ENCODE assay signal across 21 cellular contexts in genomic region chr1:169072945-169073725, GRCh38. TPM values are rescaled to one million over a fixed set of nuclear protein-coding genes. Genes with fewer than 3 reads are reported as not detected.
DNase-seq lines count a peak whose midpoint lies in the region; ATAC-seq, FAIRE-seq and TF ChIP-seq lines count a peak whose summit lies in the region.
"Had no signal": no experiment of that assay in that cellular context is flagged by ENCODE, and none has a peak within 500 bp of the region (broad histone marks: within the 10 kb centered on the region; RNA-seq: fewer than 3 reads in every experiment).

No MANE protein-coding gene starts in this region.

- H3K23ac ChIP-seq in H1 (ENCODE audit: insufficient read length): no peak overlapping the region

- peak; percentile 92 for DNase-seq in NCI-H2107 treated with DMSO at 0.1 percent for 48 hours (lab: John Stamatoyannopoulos, UW; ENCODE audit: unreplicated experiment)
- no peak for DNase-seq in NCI-H2107 (lab: John Stamatoyannopoulos, UW)
- DNase-seq in NCI-H187 treated with DMSO at 0.1 percent for 48 hours (lab: John Stamatoyannopoulos, UW): peak; percentile 74
- no peak for DNase-seq in H1 (ENCODE audit: low read depth in 1 of 2, low spot score in 2 of 2)
- DNase-seq in small intestine: peak; percentile 60
- no peak for DNase-seq in T-helper 2 cell treated with Interferon-gamma antibody and Interleukin-4, amounts not matched to agents 5 μg/mL and 100 μg/mL, for 36 hours (ENCODE audit: low spot score)
- DNase-seq in activated naive CD4-positive, alpha-beta T cell treated with anti-CD3 and anti-CD28 coated beads, Interleukin-2, amount 50 U/mL, for 16 hours: no peak
- DNase-seq: activated CD4-positive, CD25-positive, alpha-beta regulatory T cell; caudate nucleus; CD4-positive, CD25-positive, alpha-beta regulatory T cell; effector CD4-positive, alpha-beta T cell; HFFc6; hippocampal formation; Kasumi-1; SIG-M5; T-helper 2 cell; tibial artery had no signal

- no peak overlapping the region for H3K4me2 ChIP-seq in H1 (ENCODE audit: insufficient read depth in 1 of 2, low read depth in 2 of 2, low read length in 2 of 2)

- no peak overlapping the region for H2BK20ac ChIP-seq in H1 (ENCODE audit: low read length)

- H3K9me3 ChIP-seq in H1 (ENCODE audit: insufficient read depth in 2 of 2, low read depth in 1 of 2, low read length in 1 of 2) (no peaks in the 10 kb centered on the region), small intestine (ENCODE audit: control insufficient read depth, low read depth) (no peaks in the 10 kb centered on the region)
- H3K9me3 ChIP-seq: tibial artery had no signal

- no peaks in the 10 kb centered on the region for H3K79me2 ChIP-seq in H1 (ENCODE audit: control insufficient read depth in 1 of 2, insufficient read depth in 2 of 2, low read length in 2 of 2)

- no peak for TF ChIP-seq CTCF in H1 (IDR thresholded peaks at IDR 0.05; ENCODE audit: control extremely low read depth in 1 of 3, insufficient read depth in 1 of 3, low read depth in 1 of 3, low read length in 3 of 3)

- no peak overlapping the region for H4K5ac ChIP-seq in H1 (ENCODE audit: insufficient read length, low read depth, low read length)

- no peak overlapping the region for H2BK12ac ChIP-seq in H1 (ENCODE audit: low read depth, low read length)

- H3K27me3 ChIP-seq in H1 (replicated peaks in 1 of 4; ENCODE audit: control insufficient read depth in 3 of 4, extremely low read depth in 1 of 4, insufficient read depth in 3 of 4, low read length in 3 of 4) (no peaks in the 10 kb centered on the region; a peak in 1 of 7 replicates), small intestine (ENCODE audit: control insufficient read depth in 2 of 2, insufficient read depth in 2 of 2, low read length in 2 of 2) (no peaks in the 10 kb centered on the region)
- H3K27me3 ChIP-seq: tibial artery had no signal

- no peak overlapping the region for H2AFZ ChIP-seq in H1 (ENCODE audit: low read length)

- H3K79me1 ChIP-seq in H1 (ENCODE audit: low read depth, low read length): no peaks in the 10 kb centered on the region

- POLR2A ChIA-PET in H1 (lab: Charles Lee; ENCODE audit: partially characterized antibody): no interaction called here

- H3K9me3 Mint-ChIP-seq in T-helper 2 cell treated with Interferon-gamma antibody and Interleukin-4, amounts not matched to agents 5 μg/mL and 100 μg/mL, for 36 hours: peaks cover 4% of the 10 kb centered on the region
- H3K9me3 Mint-ChIP-seq: activated T-helper 2 cell treated with anti-CD3 and anti-CD28 coated beads, Interferon-gamma antibody, Interleukin-2, Interleukin-4, amounts not matched to agents 10 μg/mL and 5 μg/mL and 100 μg/mL, durations not matched to agents 14 hours and 24 hours and 36 hours; HFFc6; stimulated activated memory B cell treated with anti-CD40 and anti-IgM and Interleukin-4, amounts not matched to agents 10 μg/mL and 1 μg/mL and 100 μg/mL, for 72 hours had no signal

- no peak overlapping the region for H2BK15ac ChIP-seq in H1 (ENCODE audit: low read length)

- TF ChIP-seq POLR2A in H1 (IDR thresholded peaks at IDR 0.05; ENCODE audit: control extremely low read depth in 1 of 2, low read depth in 2 of 2, low read length in 2 of 2): no peak

- no peaks in the 10 kb centered on the region for H4K20me1 ChIP-seq in H1 (replicated peaks in 1 of 2; ENCODE audit: control insufficient read depth in 1 of 2, insufficient read depth in 2 of 2, low read length in 2 of 2)

- H3K4me1 ChIP-seq in H1 (replicated peaks in 1 of 4; ENCODE audit: control insufficient read depth in 3 of 4, insufficient read depth in 4 of 4, low read length in 3 of 4) (no peaks in the 10 kb centered on the region), small intestine (ENCODE audit: control insufficient read depth in 2 of 2, insufficient read depth in 1 of 2, low read depth in 1 of 2, low read length in 1 of 2) (no peaks in the 10 kb centered on the region)

- no peak for TF ChIP-seq EP300 in H1 (IDR thresholded peaks at IDR 0.05; ENCODE audit: borderline replicate concordance in 1 of 2, low read depth in 2 of 2, low read length in 2 of 2)

- no peak overlapping the region for H3K4ac ChIP-seq in H1 (replicated peaks; ENCODE audit: insufficient read length, low read depth, low read length)

- H4K91ac ChIP-seq in H1 (replicated peaks; ENCODE audit: insufficient read length, low read length): no peak overlapping the region

- no peaks in the 10 kb centered on the region for H3K23me2 ChIP-seq in H1 (ENCODE audit: low read depth, low read length)

- H2BK120ac ChIP-seq in H1 (replicated peaks; ENCODE audit: low read depth, low read length): no peak overlapping the region

- H3K4me1 Mint-ChIP-seq in T-helper 2 cell treated with Interferon-gamma antibody and Interleukin-4, amounts not matched to agents 5 μg/mL and 100 μg/mL, for 36 hours (ENCODE audit: low read depth): no peaks in the 10 kb centered on the region
- H3K4me1 Mint-ChIP-seq: stimulated activated memory B cell treated with anti-CD40 and anti-IgM and Interleukin-4, amounts not matched to agents 10 μg/mL and 1 μg/mL and 100 μg/mL, for 72 hours had no signal

- no peaks in the 10 kb centered on the region for H3K36me3 Mint-ChIP-seq in T-helper 2 cell treated with Interferon-gamma antibody and Interleukin-4, amounts not matched to agents 5 μg/mL and 100 μg/mL, for 36 hours (ENCODE audit: low read depth)
- H3K36me3 Mint-ChIP-seq: stimulated activated memory B cell treated with anti-CD40 and anti-IgM and Interleukin-4, amounts not matched to agents 10 μg/mL and 1 μg/mL and 100 μg/mL, for 72 hours had no signal

- no peak for TF ChIP-seq RAD21 in H1 (IDR thresholded peaks at IDR 0.05 in 1 of 2, conservative IDR thresholded peaks at IDR 0.05 in 1 of 2; ENCODE audit: low read depth in 2 of 2, low read length in 2 of 2)

- H3K27me3 Mint-ChIP-seq in T-helper 2 cell treated with Interferon-gamma antibody and Interleukin-4, amounts not matched to agents 5 μg/mL and 100 μg/mL, for 36 hours (ENCODE audit: low read depth): peaks cover 9% of the 10 kb centered on the region

- no peak overlapping the region for H3K27ac ChIP-seq in H1 (ENCODE audit: low read depth, low read length)
- H3K27ac ChIP-seq in small intestine (ENCODE audit: low read depth in 1 of 2, low read length in 1 of 2): no peak overlapping the region
- H3K27ac ChIP-seq: tibial artery had no signal

- H3K18ac ChIP-seq in H1 (ENCODE audit: extremely low read depth, low read length): no peak overlapping the region

- no peak overlapping the region for H4K8ac ChIP-seq in H1 (ENCODE audit: extremely low read depth, insufficient read depth, low read length)

- ATAC-seq in GM19023 (IDR thresholded peaks at IDR 0.05; ENCODE audit: unreplicated experiment): no peak
- ATAC-seq: stimulated activated memory B cell treated with anti-CD40 and anti-IgM and Interleukin-4, amounts not matched to agents 10 μg/mL and 1 μg/mL and 100 μg/mL, for 72 hours had no signal

- no peak overlapping the region for H3K27ac Mint-ChIP-seq in T-helper 2 cell treated with Interferon-gamma antibody and Interleukin-4, amounts not matched to agents 5 μg/mL and 100 μg/mL, for 36 hours
- H3K27ac Mint-ChIP-seq: activated T-helper 2 cell treated with anti-CD3 and anti-CD28 coated beads, Interferon-gamma antibody, Interleukin-2, Interleukin-4, amounts not matched to agents 10 μg/mL and 5 μg/mL and 100 μg/mL, durations not matched to agents 14 hours and 24 hours and 36 hours; CD4-positive, CD25-positive, alpha-beta regulatory T cell; HFFc6; stimulated activated memory B cell treated with anti-CD40 and anti-IgM and Interleukin-4, amounts not matched to agents 10 μg/mL and 1 μg/mL and 100 μg/mL, for 72 hours had no signal

- peak overlapping the region; percentile 73 for H3K56ac ChIP-seq in H1 (replicated peaks; ENCODE audit: insufficient read length, low read depth, low read length)

- H3K14ac ChIP-seq in H1 (ENCODE audit: insufficient read length): no peak overlapping the region

- no peak overlapping the region for H2AK5ac ChIP-seq in H1 (ENCODE audit: low read depth, low read length)

- no peak overlapping the region for H2BK5ac ChIP-seq in H1 (ENCODE audit: low read depth, low read length)

- H3K4me3 ChIP-seq in H1 (ENCODE audit: extremely low read depth in 1 of 4, insufficient read depth in 2 of 4, low read depth in 3 of 4, low read length in 4 of 4) (no peak overlapping the region), small intestine (ENCODE audit: low read depth in 1 of 2, low read length in 2 of 2) (no peak overlapping the region)
- H3K4me3 ChIP-seq: tibial artery had no signal

- WGBS in H1 (ENCODE audit: extremely low coverage in 1 of 2, insufficient coverage in 1 of 2, insufficient read length in 1 of 2, insufficient replicate concordance in 2 of 2, low coverage in 1 of 2, low lambda C conversion rate in 2 of 2, missing lambda C conversion rate in 1 of 2), 2 experiments: 80 to 100% methylated on average over 1 to 6 of the region's 6 CpGs
- 80 to 87% (median 83%) methylated on average over 6 of the region's 6 CpGs for WGBS in small intestine, 3 donors

- CTCF ChIA-PET in H1 (lab: Charles Lee; ENCODE audit: partially characterized antibody): interaction anchor here (0.6 to 1.7 kb wide), 2 partner anchors 435 to 748 kb away, joined by 4 to 5 read pairs; no protein-coding TSS in a partner anchor

- no peak overlapping the region for H3K4me3 Mint-ChIP-seq in T-helper 2 cell treated with Interferon-gamma antibody and Interleukin-4, amounts not matched to agents 5 μg/mL and 100 μg/mL, for 36 hours
- H3K4me3 Mint-ChIP-seq: CD4-positive, CD25-positive, alpha-beta regulatory T cell; HFFc6; stimulated activated memory B cell treated with anti-CD40 and anti-IgM and Interleukin-4, amounts not matched to agents 10 μg/mL and 1 μg/mL and 100 μg/mL, for 72 hours had no signal

- H3K9ac ChIP-seq in H1 (replicated peaks in 1 of 4; ENCODE audit: extremely low read depth in 1 of 4, low read depth in 3 of 4, low read length in 3 of 4): no peak overlapping the region

- no peaks in the 10 kb centered on the region for H3K36me3 ChIP-seq in H1 (ENCODE audit: control insufficient read depth in 2 of 4, insufficient read depth in 4 of 4, low read length in 3 of 4)
- no peaks in the 10 kb centered on the region for H3K36me3 ChIP-seq in small intestine (ENCODE audit: control insufficient read depth in 2 of 2, insufficient read depth in 2 of 2, low read length in 2 of 2)
- H3K36me3 ChIP-seq: tibial artery had no signal

- no peak for FAIRE-seq in H1 (lab: Jason Lieb, UNC)
- no peak for FAIRE-seq in small intestine (lab: Jason Lieb, UNC)
- FAIRE-seq: GM19239 had no signal

TF ChIP-seq in H1, 55 proteins besides CTCF, POLR2A, EP300 and RAD21 (continues in another document):
- TF ChIP-seq GABPA (IDR thresholded peaks at IDR 0.05; ENCODE audit: borderline replicate concordance, insufficient read depth, low read length): no peak

RNA-seq across cellular contexts. Expression of gene ATP1B1, which starts 33.4 kb away (rescaled TPM):
- total RNA-seq in H1 (2021; fragmentation: NEBNext Ultra II Directional; extraction: Animal tissue kit (Norgen Biotek cat#: 25700)): 76.4 and 76.5 TPM in 2 replicates
- 10.1 and 16.3 TPM in 2 replicates for polyA plus RNA-seq in H1 (2011; rRNA removed)
- polyA plus RNA-seq in H1 (2011; cell fraction: cytosol; rRNA removed): 17.7 TPM
- polyA plus RNA-seq in H1 (2011; cell fraction: nucleus; rRNA removed): 7.5 TPM
- polyA plus RNA-seq in H1 (2012, experiment 1 of 2): 29.3 to 39.3 TPM (median 31.3 TPM) in 4 replicates
- 10.7 TPM for polyA plus RNA-seq in H1 (2012, experiment 2 of 2)
- 111 TPM for polyA plus RNA-seq in H1 (2013, experiment 1 of 2)
- 132 TPM for polyA plus RNA-seq in H1 (2013, experiment 2 of 2)
- 19.5 and 20.0 TPM in 2 replicates for polyA minus RNA-seq in H1 (2011; rRNA and poly(A)+ RNA removed)
- polyA minus RNA-seq in H1 (2011; cell fraction: cytosol; rRNA and poly(A)+ RNA removed): 29.3 TPM
- polyA minus RNA-seq in H1 (2011; cell fraction: nucleus; rRNA and poly(A)+ RNA removed): 19.0 TPM
- 100 to 1,000 TPM; 216 to 240 (median 238) TPM for polyA plus RNA-seq in small intestine

Comparison
In these comparisons a context has a peak if more than half of its experiments do, and no peak if none do; other contexts are left out.
1. DNase-seq: peak in NCI-H2107 treated with DMSO at 0.1 percent for 48 hours (single experiment), NCI-H187 treated with DMSO at 0.1 percent for 48 hours (single experiment) and small intestine (single experiment); none in NCI-H2107 (single experiment), H1 (0 of 2), T-helper 2 cell treated with Interferon-gamma antibody and Interleukin-4, amounts not matched to agents 5 μg/mL and 100 μg/mL, for 36 hours (single experiment) and activated naive CD4-positive, alpha-beta T cell treated with anti-CD3 and anti-CD28 coated beads, Interleukin-2, amount 50 U/mL, for 16 hours (single experiment).